ENCODE assay signal across 22 cellular contexts in the genomic region with DNA sequence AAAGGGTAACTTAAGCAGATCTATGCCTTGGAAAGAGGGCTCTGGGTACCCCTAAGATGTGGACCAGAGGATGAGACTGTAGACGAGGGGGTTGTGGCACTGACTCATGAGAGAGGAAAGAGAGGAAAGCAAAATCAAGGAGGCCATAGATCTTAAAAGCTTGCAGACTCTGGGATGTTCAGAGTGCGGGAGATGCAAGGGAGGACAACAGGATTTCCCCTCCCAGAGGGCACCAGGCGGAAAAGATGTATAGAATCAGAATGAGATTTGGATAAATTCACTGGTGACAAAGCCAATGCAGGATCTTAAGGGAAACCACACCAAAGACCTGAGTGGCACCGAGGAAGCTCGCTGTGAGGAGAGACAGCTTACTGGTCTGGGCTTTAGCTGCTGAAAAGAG. TPM values are rescaled to one million over a fixed set of nuclear protein-coding genes. Genes with fewer than 3 reads are reported as not detected.
DNase-seq lines count a peak whose midpoint lies in the region; ATAC-seq and TF ChIP-seq lines count a peak whose summit lies in the region.
"Had no signal": no experiment of that assay in that cellular context is flagged by ENCODE, and none has a peak within 500 bp of the region (broad histone marks: within the 10 kb centered on the region; RNA-seq: fewer than 3 reads in every experiment).

No MANE protein-coding gene starts in this region.

- intact Hi-C loops in upper lobe of right lung (cut with DNase I): no loop called here

- no peak overlapping the region for H3K4me3 ChIP-seq in upper lobe of right lung
- H3K4me3 ChIP-seq: GM23248, HAP-1 had no signal

- peaks cover 29% of the 10 kb centered on the region for H3K4me1 Mint-ChIP-seq in T-helper 1 cell treated with Interleukin-12 subunit alpha and Interleukin-12 subunit beta and Interleukin-4 antibody, amounts not matched to agents 30 μg/mL and 1 μg/mL, for 36 hours (ENCODE audit: low read depth)
- peaks cover 4% of the 10 kb centered on the region for H3K4me1 Mint-ChIP-seq in stimulated activated naive CD8-positive, alpha-beta T cell treated with anti-CD3 and anti-CD28 coated beads, Interleukin-15, Interleukin-2, amounts not matched to agents 100 ng/mL and 50 ng/mL, for 24 hours (ENCODE audit: low read depth)

- DNase-seq in T-helper 1 cell (no peak), mesenteric fat pad (ENCODE audit: low spot score) (peak; percentile 33), upper lobe of right lung (peak; percentile 8), GF-D8 (lab: John Stamatoyannopoulos, UW) (no peak), NK-92 (lab: John Stamatoyannopoulos, UW; ENCODE audit: unreplicated experiment) (no peak)
- no peak for DNase-seq in stimulated activated naive CD8-positive, alpha-beta T cell treated with anti-CD3 and anti-CD28 coated beads, Interleukin-15, Interleukin-2, amounts not matched to agents 100 U/mL and 50 U/mL, for 24 hours
- DNase-seq: AML-193; Calu3; CD4-positive, alpha-beta memory T cell; GM23248; NCI-H1417; NCI-H187; NCI-H2107; NCI-H2227 treated with DMSO at 0.1 percent for 48 hours; NCI-H510A treated with DMSO at 0.1 percent for 48 hours; NCI-H774 had no signal

- no peak for ATAC-seq in stimulated activated naive CD8-positive, alpha-beta T cell treated with anti-CD3 and anti-CD28 coated beads, Interleukin-15, Interleukin-2, amounts not matched to agents 100 U/mL and 50 U/mL, for 24 hours
- no peak for ATAC-seq in upper lobe of right lung

- peaks cover 40% of the 10 kb centered on the region for H3K36me3 Mint-ChIP-seq in T-helper 1 cell treated with Interleukin-12 subunit alpha and Interleukin-12 subunit beta and Interleukin-4 antibody, amounts not matched to agents 30 μg/mL and 1 μg/mL, for 36 hours (ENCODE audit: low read depth)
- peaks cover 36% of the 10 kb centered on the region for H3K36me3 Mint-ChIP-seq in stimulated activated naive CD8-positive, alpha-beta T cell treated with anti-CD3 and anti-CD28 coated beads, Interleukin-15, Interleukin-2, amounts not matched to agents 100 ng/mL and 50 ng/mL, for 24 hours (ENCODE audit: low read depth)

- peak overlapping the region; percentile 28 for H3K27ac Mint-ChIP-seq in T-helper 1 cell treated with Interleukin-12 subunit alpha and Interleukin-12 subunit beta and Interleukin-4 antibody, amounts not matched to agents 30 μg/mL and 1 μg/mL, for 36 hours
- H3K27ac Mint-ChIP-seq in stimulated activated naive CD8-positive, alpha-beta T cell treated with anti-CD3 and anti-CD28 coated beads, Interleukin-15, Interleukin-2, amounts not matched to agents 100 ng/mL and 50 ng/mL, for 24 hours: peak overlapping the region; percentile 46

- no peaks in the 10 kb centered on the region for H3K36me3 ChIP-seq in upper lobe of right lung
- H3K36me3 ChIP-seq: HAP-1 had no signal

- no peak for TF ChIP-seq CTCF in upper lobe of right lung (IDR thresholded peaks at IDR 0.05)

- no peaks in the 10 kb centered on the region for H3K4me1 ChIP-seq in upper lobe of right lung
- H3K4me1 ChIP-seq: HAP-1 had no signal

- no peaks in the 10 kb centered on the region for H3K9me3 ChIP-seq in upper lobe of right lung
- H3K9me3 ChIP-seq: HAP-1 had no signal

- H3K27me3 Mint-ChIP-seq in T-helper 1 cell treated with Interleukin-12 subunit alpha and Interleukin-12 subunit beta and Interleukin-4 antibody, amounts not matched to agents 30 μg/mL and 1 μg/mL, for 36 hours (ENCODE audit: low read depth): no peaks in the 10 kb centered on the region
- H3K27me3 Mint-ChIP-seq in stimulated activated naive CD8-positive, alpha-beta T cell treated with anti-CD3 and anti-CD28 coated beads, Interleukin-15, Interleukin-2, amounts not matched to agents 100 ng/mL and 50 ng/mL, for 24 hours: no peaks in the 10 kb centered on the region
- H3K27me3 Mint-ChIP-seq: CD4-positive, alpha-beta memory T cell had no signal

- H3K27ac ChIP-seq in upper lobe of right lung: no peak overlapping the region
- H3K27ac ChIP-seq: 22Rv1, GM23248, HL-60, KMS-11 had no signal

- H3K4me3 Mint-ChIP-seq in T-helper 1 cell treated with Interleukin-12 subunit alpha and Interleukin-12 subunit beta and Interleukin-4 antibody, amounts not matched to agents 30 μg/mL and 1 μg/mL, for 36 hours: no peak overlapping the region
- no peak overlapping the region for H3K4me3 Mint-ChIP-seq in stimulated activated naive CD8-positive, alpha-beta T cell treated with anti-CD3 and anti-CD28 coated beads, Interleukin-15, Interleukin-2, amounts not matched to agents 100 ng/mL and 50 ng/mL, for 24 hours

- peaks cover 4% of the 10 kb centered on the region for H3K27me3 ChIP-seq in upper lobe of right lung

- H3K9me3 Mint-ChIP-seq in T-helper 1 cell treated with Interleukin-12 subunit alpha and Interleukin-12 subunit beta and Interleukin-4 antibody, amounts not matched to agents 30 μg/mL and 1 μg/mL, for 36 hours: no peaks in the 10 kb centered on the region
- no peaks in the 10 kb centered on the region for H3K9me3 Mint-ChIP-seq in stimulated activated naive CD8-positive, alpha-beta T cell treated with anti-CD3 and anti-CD28 coated beads, Interleukin-15, Interleukin-2, amounts not matched to agents 100 ng/mL and 50 ng/mL, for 24 hours
- H3K9me3 Mint-ChIP-seq: CD4-positive, alpha-beta memory T cell had no signal

RNA-seq across cellular contexts. Expression of gene HRH2, which starts 27.1 kb away (rescaled TPM):
- total RNA-seq in mesenteric fat pad (12.5 TPM), upper lobe of right lung (8.2 TPM)
- total RNA-seq: Calu3, GM23248 had no signal

Comparison
In these comparisons a context has a peak if more than half of its experiments do, and no peak if none do; other contexts are left out.
1. DNase-seq: peak in mesenteric fat pad (single experiment) and upper lobe of right lung (single experiment); none in T-helper 1 cell (0 of 5), stimulated activated naive CD8-positive, alpha-beta T cell treated with anti-CD3 and anti-CD28 coated beads, Interleukin-15, Interleukin-2, amounts not matched to agents 100 U/mL and 50 U/mL, for 24 hours (single experiment), GF-D8 (single experiment) and NK-92 (single experiment).